In genomic region chr19:38425810-38426466, GRCh38 we compare ENCODE assay signal across 10 cellular contexts. TPM values are rescaled to one million over a fixed set of nuclear protein-coding genes. Genes with fewer than 3 reads are reported as not detected.
DNase-seq lines count a peak whose midpoint lies in the region; ATAC-seq and TF ChIP-seq lines count a peak whose summit lies in the region.
"Had no signal": no experiment of that assay in that cellular context is flagged by ENCODE, and none has a peak within 500 bp of the region (broad histone marks: within the 10 kb centered on the region; RNA-seq: fewer than 3 reads in every experiment).

Gene RASGRP4, minus strand, starts transcription at chr19:38426219. Its CDS starts 128 bp downstream, at chr19:38426091.

- H3K4me3 ChIP-seq in H7 (ENCODE audit: insufficient read depth, low read depth, low read length) (peak within 1 kb of the TSS; percentile 11; the same call in 1 of the 2 replicates), SK-N-SH (ENCODE audit: low read depth in 2 of 2, low read length in 1 of 2) (no peak within 1 kb of the TSS)
- H3K4me3 ChIP-seq: cardiac muscle cell had no signal

- no peak for TF ChIP-seq EP300 in SK-N-SH (IDR thresholded peaks at IDR 0.05; ENCODE audit: borderline replicate concordance in 1 of 2, low read depth in 1 of 2, low read length in 1 of 2)

- no peak within 1 kb of the TSS for H3K9ac ChIP-seq in SK-N-SH

- ATAC-seq in left cardiac atrium (peak in 1 of 2 donors; percentile 72), GM19452 (IDR thresholded peaks at IDR 0.05; ENCODE audit: unreplicated experiment) (no peak)

- DNase-seq in H7 (peak; percentile 85), UCSD-AML1 (lab: John Stamatoyannopoulos, UW; ENCODE audit: unreplicated experiment) (peak; percentile 90), left cardiac atrium (peak; percentile 38), SK-N-SH (no peak), RKO (ENCODE audit: low spot score) (no peak), DMS53 treated with DMSO at 0.1 percent for 48 hours (lab: John Stamatoyannopoulos, UW; ENCODE audit: unreplicated experiment) (no peak)
- peak; percentile 57 for DNase-seq in stimulated activated CD4-positive, alpha-beta T cell treated with anti-CD3 and anti-CD28 coated beads, Interleukin-4, amount 100 ng/mL, for 24 hours
- DNase-seq: NCI-H774 had no signal

- WGBS in SK-N-SH (ENCODE audit: low lambda C conversion rate), result 71% methylated on average over 11 of the region's 20 CpGs

- H3K9me2 ChIP-seq in SK-N-SH, result no peaks in the 10 kb centered on the region

- H3K4me1 ChIP-seq in SK-N-SH (ENCODE audit: control insufficient read depth in 1 of 2, insufficient read depth in 2 of 2, low read depth in 1 of 2, low read length in 1 of 2), result no peaks in the 10 kb centered on the region

- no peak within 1 kb of the TSS for H2AFZ ChIP-seq in SK-N-SH (ENCODE audit: low read depth)

- POLR2A ChIA-PET in SK-N-SH (lab: Yijun Ruan, JAX), result interaction anchor here (0.6 kb wide), 1 partner anchor 10 kb away, joined by 3 read pairs; no protein-coding TSS in a partner anchor

- H3K4me2 ChIP-seq in SK-N-SH, result no peak within 1 kb of the TSS

- H3K36me3 ChIP-seq in H7 (replicated peaks; ENCODE audit: control insufficient read depth, insufficient read depth, low read length) (no peaks in the 10 kb centered on the region), SK-N-SH (replicated peaks in 1 of 2; ENCODE audit: control insufficient read depth in 1 of 2, insufficient read depth in 2 of 2, low read length in 1 of 2) (no peaks in the 10 kb centered on the region)
- H3K36me3 ChIP-seq: cardiac muscle cell had no signal

- no peak for TF ChIP-seq CTCF in SK-N-SH (IDR thresholded peaks at IDR 0.05)

- no peaks in the 10 kb centered on the region for H4K20me1 ChIP-seq in SK-N-SH (ENCODE audit: insufficient read depth)

- H3K79me2 ChIP-seq in SK-N-SH (ENCODE audit: insufficient read depth), result no peaks in the 10 kb centered on the region

- CTCF ChIA-PET in SK-N-SH (lab: Yijun Ruan, JAX), result interaction anchor here (3.5 kb wide), 1 partner anchor 23 kb away, joined by 9 read pairs; the partner anchor contains the start of gene FAM98C

- H3K27me3 ChIP-seq in H7 (ENCODE audit: control insufficient read depth, insufficient read depth, low read length), result no peaks in the 10 kb centered on the region
- peaks cover 4% of the 10 kb centered on the region; the same call in 1 of the 2 replicates for H3K27me3 ChIP-seq in SK-N-SH (ENCODE audit: insufficient read depth)
- H3K27me3 ChIP-seq: cardiac muscle cell had no signal

- no peaks in the 10 kb centered on the region for H3K9me3 ChIP-seq in SK-N-SH

- intact Hi-C loops in left cardiac atrium (cut with DNase I), result no loop called here

- TF ChIP-seq RAD21 in SK-N-SH (IDR thresholded peaks at IDR 0.05; ENCODE audit: low read length), result no peak

- no peak within 1 kb of the TSS for H3K27ac ChIP-seq in SK-N-SH (ENCODE audit: low read depth in 2 of 2, low read length in 1 of 2)
- H3K27ac ChIP-seq: cardiac muscle cell had no signal

- H3F3A ChIP-seq in SK-N-SH (replicated peaks; ENCODE audit: insufficient read depth), result no peaks in the 10 kb centered on the region

TF ChIP-seq in SK-N-SH, 30 proteins besides CTCF, POLR2A, EP300 and RAD21:
- TF ChIP-seq MAX (IDR thresholded peaks at IDR 0.05; ENCODE audit: low read depth), result no peak
- TF ChIP-seq SMC3 (IDR thresholded peaks at IDR 0.05; ENCODE audit: low read depth, low read length), result no peak
- TF ChIP-seq CHD2 (IDR thresholded peaks at IDR 0.05; ENCODE audit: low read length, partially characterized antibody), result no peak
- TF ChIP-seq USF2 (IDR thresholded peaks at IDR 0.05; ENCODE audit: borderline replicate concordance, low read depth, low read length), result no peak
- TF ChIP-seq MXI1 (IDR thresholded peaks at IDR 0.05; ENCODE audit: low read depth, low read length), result no peak
- no peak for TF ChIP-seq POLR2AphosphoS5 (IDR thresholded peaks at IDR 0.05; ENCODE audit: low read depth, low read length)
- no peak for TF ChIP-seq USF1 (IDR thresholded peaks at IDR 0.05; ENCODE audit: borderline replicate concordance, low read depth)
- no peak for TF ChIP-seq SIN3A (IDR thresholded peaks at IDR 0.05; ENCODE audit: borderline replicate concordance, low read depth, low read length)
- no peak for TF ChIP-seq IRF3 (IDR thresholded peaks at IDR 0.05; ENCODE audit: low read depth, low read length)
- TF ChIP-seq PBX3 (IDR thresholded peaks at IDR 0.05), result no peak
- TF ChIP-seq YY1 (IDR thresholded peaks at IDR 0.05; ENCODE audit: low read depth), result no peak
- TF ChIP-seq RXRA (IDR thresholded peaks at IDR 0.05; ENCODE audit: borderline replicate concordance, low read depth), result no peak
- TF ChIP-seq FOXM1 (IDR thresholded peaks at IDR 0.05; ENCODE audit: low read depth), result no peak
- TF ChIP-seq, protein P1, sequence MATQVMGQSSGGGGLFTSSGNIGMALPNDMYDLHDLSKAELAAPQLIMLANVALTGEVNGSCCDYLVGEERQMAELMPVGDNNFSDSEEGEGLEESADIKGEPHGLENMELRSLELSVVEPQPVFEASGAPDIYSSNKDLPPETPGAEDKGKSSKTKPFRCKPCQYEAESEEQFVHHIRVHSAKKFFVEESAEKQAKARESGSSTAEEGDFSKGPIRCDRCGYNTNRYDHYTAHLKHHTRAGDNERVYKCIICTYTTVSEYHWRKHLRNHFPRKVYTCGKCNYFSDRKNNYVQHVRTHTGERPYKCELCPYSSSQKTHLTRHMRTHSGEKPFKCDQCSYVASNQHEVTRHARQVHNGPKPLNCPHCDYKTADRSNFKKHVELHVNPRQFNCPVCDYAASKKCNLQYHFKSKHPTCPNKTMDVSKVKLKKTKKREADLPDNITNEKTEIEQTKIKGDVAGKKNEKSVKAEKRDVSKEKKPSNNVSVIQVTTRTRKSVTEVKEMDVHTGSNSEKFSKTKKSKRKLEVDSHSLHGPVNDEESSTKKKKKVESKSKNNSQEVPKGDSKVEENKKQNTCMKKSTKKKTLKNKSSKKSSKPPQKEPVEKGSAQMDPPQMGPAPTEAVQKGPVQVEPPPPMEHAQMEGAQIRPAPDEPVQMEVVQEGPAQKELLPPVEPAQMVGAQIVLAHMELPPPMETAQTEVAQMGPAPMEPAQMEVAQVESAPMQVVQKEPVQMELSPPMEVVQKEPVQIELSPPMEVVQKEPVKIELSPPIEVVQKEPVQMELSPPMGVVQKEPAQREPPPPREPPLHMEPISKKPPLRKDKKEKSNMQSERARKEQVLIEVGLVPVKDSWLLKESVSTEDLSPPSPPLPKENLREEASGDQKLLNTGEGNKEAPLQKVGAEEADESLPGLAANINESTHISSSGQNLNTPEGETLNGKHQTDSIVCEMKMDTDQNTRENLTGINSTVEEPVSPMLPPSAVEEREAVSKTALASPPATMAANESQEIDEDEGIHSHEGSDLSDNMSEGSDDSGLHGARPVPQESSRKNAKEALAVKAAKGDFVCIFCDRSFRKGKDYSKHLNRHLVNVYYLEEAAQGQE (IDR thresholded peaks at IDR 0.05; ENCODE audit: low read depth, low read length), result no peak
- TF ChIP-seq RFX5 (IDR thresholded peaks at IDR 0.05; ENCODE audit: low read length), result no peak
- TF ChIP-seq NRF1 (IDR thresholded peaks at IDR 0.05; ENCODE audit: low read depth, low read length), result no peak
- TF ChIP-seq FOSL2 (IDR thresholded peaks at IDR 0.05; ENCODE audit: borderline replicate concordance, low read depth), result no peak
- no peak for TF ChIP-seq FOXJ3 (CRISPR knock-in tag; IDR thresholded peaks at IDR 0.05)
- no peak for TF ChIP-seq NFIC (IDR thresholded peaks at IDR 0.05; ENCODE audit: borderline replicate concordance)
- no peak for TF ChIP-seq RCOR1 (IDR thresholded peaks at IDR 0.05; ENCODE audit: low read length)

RNA-seq across cellular contexts. Expression of gene RASGRP4, which starts in this region (rescaled TPM):
- 1.2 and 2.1 TPM in 2 replicates for total RNA-seq in H7 (2014; rRNA removed; shearing (Covaris generic))
- total RNA-seq in left cardiac atrium, result 1 to 10 TPM; 1.8 to 3.6 TPM
- polyA plus RNA-seq in SK-N-SH (2012; rRNA removed), result not detected in 2 replicates
- polyA plus RNA-seq in SK-N-SH (2012; cell fraction: cytosol; rRNA removed), result not detected in 2 replicates
- not detected in 2 replicates for polyA plus RNA-seq in SK-N-SH (2012; cell fraction: nucleus; rRNA removed)

Comparison
In these comparisons a context has a peak if more than half of its experiments do, and no peak if none do; other contexts are left out.
1. DNase-seq: peak in H7 (single experiment), UCSD-AML1 (single experiment), left cardiac atrium (single experiment) and stimulated activated CD4-positive, alpha-beta T cell treated with anti-CD3 and anti-CD28 coated beads, Interleukin-4, amount 100 ng/mL, for 24 hours (single experiment); none in SK-N-SH (single experiment), RKO (single experiment) and DMS53 treated with DMSO at 0.1 percent for 48 hours (single experiment).